3 cellular contexts compared by ENCODE assay signal in genomic region chr16:24829153-24829552, GRCh38.
TF ChIP-seq lines count a peak whose summit lies in the region.

No MANE protein-coding gene starts in this region.

TF ChIP-seq in GM23338, 12 proteins besides CTCF, POLR2A, EP300 and RAD21 (continues in another document):
- no peak for TF ChIP-seq NANOG (IDR thresholded peaks at IDR 0.05; ENCODE audit: borderline replicate concordance)
- TF ChIP-seq ZNF114 (CRISPR knock-in tag; IDR thresholded peaks at IDR 0.05): no peak
- TF ChIP-seq ZNF331 (CRISPR knock-in tag; IDR thresholded peaks at IDR 0.05; ENCODE audit: low read depth): no peak
- no peak for TF ChIP-seq ZNF462 (CRISPR knock-in tag; IDR thresholded peaks at IDR 0.05)

TF ChIP-seq in WTC11, 78 proteins besides CTCF, POLR2A, EP300 and RAD21:
- TF ChIP-seq TCF7 (CRISPR knock-in tag; IDR thresholded peaks at IDR 0.05; ENCODE audit: low read depth): no peak
TF ChIP-seq in WTC11: peak in this region for 0.

TF ChIP-seq in HepG2, 621 proteins besides CTCF, POLR2A, EP300 and RAD21:
- no peak for TF ChIP-seq ZFP1 (CRISPR knock-in tag; IDR thresholded peaks at IDR 0.05)
- TF ChIP-seq ZNF281 (CRISPR knock-in tag; IDR thresholded peaks at IDR 0.05; ENCODE audit: borderline replicate concordance): no peak
- TF ChIP-seq STAT6 (CRISPR knock-in tag; IDR thresholded peaks at IDR 0.05; ENCODE audit: borderline replicate concordance): no peak
- no peak for TF ChIP-seq BCL3 (CRISPR knock-in tag; IDR thresholded peaks at IDR 0.05)
- TF ChIP-seq BHLHE40 (IDR thresholded peaks at IDR 0.05; ENCODE audit: low read length): no peak
- TF ChIP-seq MTF2 (CRISPR knock-in tag; IDR thresholded peaks at IDR 0.05; ENCODE audit: borderline replicate concordance): no peak
- no peak for TF ChIP-seq ZNF24 (IDR thresholded peaks at IDR 0.05)
- no peak for TF ChIP-seq ZSCAN12 (CRISPR knock-in tag; IDR thresholded peaks at IDR 0.05)
- no peak for TF ChIP-seq MTA1 (CRISPR knock-in tag; IDR thresholded peaks at IDR 0.05; ENCODE audit: borderline replicate concordance)
- TF ChIP-seq ZNF761 (CRISPR knock-in tag; conservative IDR thresholded peaks at IDR 0.05): no peak
- no peak for TF ChIP-seq MIXL1 (CRISPR knock-in tag; IDR thresholded peaks at IDR 0.05)
- no peak for TF ChIP-seq PTBP1 (IDR thresholded peaks at IDR 0.05; ENCODE audit: low read depth, low read length, poor library complexity, severe bottlenecking)
- no peak for TF ChIP-seq TAF1 (CRISPR knock-in tag; IDR thresholded peaks at IDR 0.05)
- no peak for TF ChIP-seq ZNF232 (CRISPR knock-in tag; IDR thresholded peaks at IDR 0.05; ENCODE audit: borderline replicate concordance)
- no peak for TF ChIP-seq ZBTB10 (CRISPR knock-in tag; IDR thresholded peaks at IDR 0.05; ENCODE audit: borderline replicate concordance)
